Comparison of ENCODE assay signal across 1 cellular context in the genomic region with DNA sequence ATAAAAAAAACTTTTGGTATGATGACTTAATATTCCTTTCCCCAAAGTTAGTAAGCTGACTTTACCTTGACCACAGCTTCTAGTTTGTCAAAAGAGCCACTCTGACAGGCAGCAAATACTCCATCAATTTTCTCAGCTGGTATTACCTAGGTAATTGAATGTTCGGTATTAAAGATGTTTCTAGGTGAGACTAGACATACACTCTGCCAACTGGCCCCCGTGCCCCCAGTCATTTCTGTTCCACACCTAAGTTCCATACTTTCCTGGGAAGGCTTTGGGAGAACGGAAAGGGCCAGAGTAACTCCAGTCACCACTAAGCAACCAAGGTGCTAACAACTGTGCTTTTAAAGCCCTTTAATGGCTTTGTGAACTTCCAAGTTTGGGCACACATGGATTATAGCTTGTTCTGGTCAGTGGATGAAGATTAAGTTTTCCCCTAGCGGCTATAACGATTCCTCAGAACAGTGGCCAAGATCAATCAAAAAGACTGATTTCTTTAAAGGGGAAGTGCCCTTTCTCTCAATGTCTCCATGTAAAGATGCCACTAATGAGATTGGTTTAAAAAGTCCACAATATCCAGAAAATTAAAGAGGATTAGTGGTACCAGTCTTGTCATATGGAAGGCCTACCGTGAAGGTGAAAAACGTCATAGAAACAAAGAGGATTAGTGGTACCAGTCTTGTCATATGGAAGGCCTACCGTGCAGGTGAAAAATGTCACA.
A peak's percentile ranks its signal among the peaks of the same experiment; 100 is the strongest.
TF ChIP-seq lines count a peak whose summit lies in the region.

No MANE protein-coding gene starts in this region.

TF ChIP-seq in SK-N-SH treated with all-trans-retinoic acid at 6 μM for 48 hours, 23 proteins besides CTCF, POLR2A, EP300 and RAD21 (continued from another document):
- TF ChIP-seq, protein P1, sequence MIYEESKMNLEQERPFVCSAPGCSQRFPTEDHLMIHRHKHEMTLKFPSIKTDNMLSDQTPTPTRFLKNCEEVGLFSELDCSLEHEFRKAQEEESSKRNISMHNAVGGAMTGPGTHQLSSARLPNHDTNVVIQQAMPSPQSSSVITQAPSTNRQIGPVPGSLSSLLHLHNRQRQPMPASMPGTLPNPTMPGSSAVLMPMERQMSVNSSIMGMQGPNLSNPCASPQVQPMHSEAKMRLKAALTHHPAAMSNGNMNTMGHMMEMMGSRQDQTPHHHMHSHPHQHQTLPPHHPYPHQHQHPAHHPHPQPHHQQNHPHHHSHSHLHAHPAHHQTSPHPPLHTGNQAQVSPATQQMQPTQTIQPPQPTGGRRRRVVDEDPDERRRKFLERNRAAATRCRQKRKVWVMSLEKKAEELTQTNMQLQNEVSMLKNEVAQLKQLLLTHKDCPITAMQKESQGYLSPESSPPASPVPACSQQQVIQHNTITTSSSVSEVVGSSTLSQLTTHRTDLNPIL (CRISPR knock-in tag; IDR thresholded peaks at IDR 0.05; ENCODE audit: low read depth), result peak; percentile 61
- no peak for TF ChIP-seq ZNF8 (CRISPR knock-in tag; IDR thresholded peaks at IDR 0.05)
- no peak for TF ChIP-seq ZNF565 (CRISPR knock-in tag; conservative IDR thresholded peaks at IDR 0.05; ENCODE audit: low read depth)
- TF ChIP-seq ZFP30 (CRISPR knock-in tag; IDR thresholded peaks at IDR 0.05), result no peak
- peak; percentile 85; the same call in 1 of the 2 replicates for TF ChIP-seq ESRRG (CRISPR knock-in tag; IDR thresholded peaks at IDR 0.05)
- TF ChIP-seq, protein P2, sequence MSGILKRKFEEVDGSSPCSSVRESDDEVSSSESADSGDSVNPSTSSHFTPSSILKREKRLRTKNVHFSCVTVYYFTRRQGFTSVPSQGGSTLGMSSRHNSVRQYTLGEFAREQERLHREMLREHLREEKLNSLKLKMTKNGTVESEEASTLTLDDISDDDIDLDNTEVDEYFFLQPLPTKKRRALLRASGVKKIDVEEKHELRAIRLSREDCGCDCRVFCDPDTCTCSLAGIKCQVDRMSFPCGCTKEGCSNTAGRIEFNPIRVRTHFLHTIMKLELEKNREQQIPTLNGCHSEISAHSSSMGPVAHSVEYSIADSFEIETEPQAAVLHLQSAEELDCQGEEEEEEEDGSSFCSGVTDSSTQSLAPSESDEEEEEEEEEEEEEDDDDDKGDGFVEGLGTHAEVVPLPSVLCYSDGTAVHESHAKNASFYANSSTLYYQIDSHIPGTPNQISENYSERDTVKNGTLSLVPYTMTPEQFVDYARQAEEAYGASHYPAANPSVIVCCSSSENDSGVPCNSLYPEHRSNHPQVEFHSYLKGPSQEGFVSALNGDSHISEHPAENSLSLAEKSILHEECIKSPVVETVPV (CRISPR knock-in tag; IDR thresholded peaks at IDR 0.05), result peak; percentile 71
- TF ChIP-seq OSR1 (CRISPR knock-in tag; IDR thresholded peaks at IDR 0.05), result no peak
- TF ChIP-seq ARNTL (CRISPR knock-in tag; IDR thresholded peaks at IDR 0.05; ENCODE audit: borderline replicate concordance, low read depth), result no peak
- 0 out of 2 replicates have a peak, but pooled peaks have one; percentile 71 for TF ChIP-seq RARB (CRISPR knock-in tag; IDR thresholded peaks at IDR 0.05)
